ENCODE assay signal across 8 cellular contexts in genomic region chr7:45111298-45112223, GRCh38. TPM values are rescaled to one million over a fixed set of nuclear protein-coding genes. Genes with fewer than 3 reads are reported as not detected.
DNase-seq lines count a peak whose midpoint lies in the region; FAIRE-seq and TF ChIP-seq lines count a peak whose summit lies in the region.

Gene TBRG4, minus strand, starts transcription at chr7:45111697. Its CDS starts 2,460 bp downstream, at chr7:45109237.

- TF ChIP-seq CTCF in GM06990 (IDR thresholded peaks at IDR 0.05; ENCODE audit: insufficient read depth, low read length, poor library complexity, severe bottlenecking), result peak; percentile 34
- no peak for TF ChIP-seq CTCF in HFF-Myc (IDR thresholded peaks at IDR 0.05; ENCODE audit: low read depth, low read length, missing control alignments)
- no peak for TF ChIP-seq CTCF in subcutaneous adipose tissue (IDR thresholded peaks at IDR 0.05; ENCODE audit: low read depth)

- no peaks in the 10 kb centered on the region for H3K27me3 ChIP-seq in GM06990 (replicated peaks; ENCODE audit: control insufficient read depth, insufficient read depth, low read length)
- H3K27me3 ChIP-seq in neuronal stem cell (ENCODE audit: control insufficient read depth in 3 of 3, insufficient read depth in 3 of 3, low read depth in 1 of 3, low read length in 3 of 3), result peaks cover 0 to 4% (median 3%) of the 10 kb centered on the region in 3 experiments

- peak within 1 kb of the TSS; percentile 44 for H2BK5ac ChIP-seq in neuronal stem cell (ENCODE audit: low read length)

- FAIRE-seq in frontal cortex (lab: Jason Lieb, UNC), result no peak

- H2AK5ac ChIP-seq in neuronal stem cell (ENCODE audit: low read depth, low read length), result no peak within 1 kb of the TSS

- peak within 1 kb of the TSS; percentile 88 for H2AFZ ChIP-seq in neuronal stem cell (ENCODE audit: low read length)

- CTCF ChIA-PET in activated naive CD4-positive, alpha-beta T cell treated with anti-CD3 and anti-CD28 coated beads for 36 hours (lab: Charles Lee), result interaction anchor here (0.8 to 1.8 kb wide), 6 partner anchors 8 to 139 kb away, joined by 3 to 6 read pairs (median 4); no protein-coding TSS in a partner anchor

- H3K36me3 ChIP-seq in GM06990 (ENCODE audit: control insufficient read depth, insufficient read depth, low read length), result peaks cover 18% of the 10 kb centered on the region
- peaks cover 20 to 33% of the 10 kb centered on the region in 2 donors for H3K36me3 ChIP-seq in neuronal stem cell (replicated peaks in 1 of 2; ENCODE audit: control insufficient read depth in 2 of 2, insufficient read depth in 2 of 2, low read length in 2 of 2)

- H3K4me2 ChIP-seq in neuronal stem cell (ENCODE audit: insufficient read depth, low read length, poor library complexity, severe bottlenecking), result peak within 1 kb of the TSS; percentile 67

- H3K27ac Mint-ChIP-seq in activated naive CD4-positive, alpha-beta T cell treated with anti-CD3 and anti-CD28 coated beads for 36 hours, result peak within 1 kb of the TSS; percentile 89

- H4K91ac ChIP-seq in neuronal stem cell (ENCODE audit: low read depth, low read length, poor library complexity), result peak within 1 kb of the TSS; percentile 60

- peak within 1 kb of the TSS; percentile 50 for H3K23ac ChIP-seq in neuronal stem cell (ENCODE audit: low read depth, low read length, poor library complexity)

- H2BK12ac ChIP-seq in neuronal stem cell (ENCODE audit: low read length), result no peak within 1 kb of the TSS

- WGBS in neuronal stem cell (ENCODE audit: extremely low coverage in 2 of 2, insufficient read length in 2 of 2, insufficient replicate concordance in 1 of 2), 2 donors, result no CpG with 5 or more reads among the region's 64 CpGs

- H3K4ac ChIP-seq in neuronal stem cell (ENCODE audit: low read length), result no peak within 1 kb of the TSS

- H3K4me1 Mint-ChIP-seq in activated naive CD4-positive, alpha-beta T cell treated with anti-CD3 and anti-CD28 coated beads for 36 hours (ENCODE audit: low read depth), result peaks cover 40% of the 10 kb centered on the region

- no peak within 1 kb of the TSS for H2BK120ac ChIP-seq in neuronal stem cell (ENCODE audit: low read depth, low read length)

- no peaks in the 10 kb centered on the region for H3K9me3 Mint-ChIP-seq in activated naive CD4-positive, alpha-beta T cell treated with anti-CD3 and anti-CD28 coated beads for 36 hours

- no peak within 1 kb of the TSS for H4K8ac ChIP-seq in neuronal stem cell (ENCODE audit: low read depth, low read length)

- intact Hi-C loops in activated naive CD4-positive, alpha-beta T cell treated with anti-CD3 and anti-CD28 coated beads for 36 hours (cut with micrococcal nuclease), result loop anchor here (1.0 to 2.0 kb wide), 10 partner anchors 25 to 529 kb away; partner anchors contain the start of genes H2AZ2, OGDH, PPIA and PURB

- peak within 1 kb of the TSS; percentile 99 for H3K27ac ChIP-seq in neuronal stem cell (replicated peaks; ENCODE audit: low read length)

- H3K4me3 ChIP-seq in GM06990 (replicated peaks; ENCODE audit: low read depth, low read length), result peak within 1 kb of the TSS; percentile 98
- peak within 1 kb of the TSS; percentile 90 for H3K4me3 ChIP-seq in HFF-Myc (replicated peaks; ENCODE audit: low read depth, low read length)
- H3K4me3 ChIP-seq in neuronal stem cell (ENCODE audit: low read length in 2 of 2), result peak within 1 kb of the TSS; percentile 91 to 97

- no peaks in the 10 kb centered on the region for H3K9me3 ChIP-seq in neuronal stem cell (replicated peaks in 1 of 2; ENCODE audit: control insufficient read depth in 2 of 2, insufficient read depth in 1 of 2, low read depth in 1 of 2, low read length in 2 of 2)

- peaks cover 0 to 2% of the 10 kb centered on the region in 2 donors for H3K4me1 ChIP-seq in neuronal stem cell (ENCODE audit: control insufficient read depth in 2 of 2, insufficient read depth in 1 of 2, low read depth in 1 of 2, low read length in 2 of 2)

- peak within 1 kb of the TSS; percentile 85 for H3K4me3 Mint-ChIP-seq in activated naive CD4-positive, alpha-beta T cell treated with anti-CD3 and anti-CD28 coated beads for 36 hours

- no peak within 1 kb of the TSS for H2BK15ac ChIP-seq in neuronal stem cell (ENCODE audit: low read length)

- peak within 1 kb of the TSS; percentile 90 for H3K9ac ChIP-seq in neuronal stem cell (ENCODE audit: low read depth, low read length, poor library complexity)

- no peaks in the 10 kb centered on the region for H3K27me3 Mint-ChIP-seq in activated naive CD4-positive, alpha-beta T cell treated with anti-CD3 and anti-CD28 coated beads for 36 hours (ENCODE audit: low read depth)

- peak within 1 kb of the TSS; percentile 86 for H3K14ac ChIP-seq in neuronal stem cell (ENCODE audit: low read length)

- peaks cover 3% of the 10 kb centered on the region for H3K79me1 ChIP-seq in neuronal stem cell (ENCODE audit: low read depth, low read length)

- DNase-seq in GM06990 (ENCODE audit: extremely low read depth, insufficient read length) (peak; percentile 97), HFF-Myc (ENCODE audit: extremely low read depth, low read depth) (peak; percentile 78), MV-4-11 (lab: John Stamatoyannopoulos, UW) (peak; percentile 91), SK-MEL-5 (ENCODE audit: low read depth, low spot score) (peak; percentile 98), frontal cortex (ENCODE audit: low spot score in 2 of 2) (peak; percentile 84 to 89), neuronal stem cell (ENCODE audit: low spot score) (peak; percentile 93)
- peak; percentile 96 for DNase-seq in activated naive CD4-positive, alpha-beta T cell treated with anti-CD3 and anti-CD28 coated beads for 36 hours

- peak within 1 kb of the TSS; percentile 98 for H3K18ac ChIP-seq in neuronal stem cell (ENCODE audit: low read length)

- peaks cover 36% of the 10 kb centered on the region for H3K36me3 Mint-ChIP-seq in activated naive CD4-positive, alpha-beta T cell treated with anti-CD3 and anti-CD28 coated beads for 36 hours (ENCODE audit: low read depth)

- in situ Hi-C loops in SK-MEL-5 (cut with HindIII; ENCODE audit: low pct_unique_long_range_greater_than_20kb, low sequenced_read_pairs), result no loop called here

RNA-seq across cellular contexts. Expression of gene TBRG4, which starts in this region (rescaled TPM):
- 277 and 292 TPM in 2 replicates for total RNA-seq in SK-MEL-5 (2014; rRNA removed; shearing (Covaris generic))
- polyA plus RNA-seq in SK-MEL-5 (2015; cell fraction: cytosol; rRNA removed), result 276 and 288 TPM in 2 replicates
- polyA plus RNA-seq in SK-MEL-5 (2015; cell fraction: nucleus; rRNA removed), result 1,063 and 1,121 TPM in 2 replicates
- total RNA-seq in activated naive CD4-positive, alpha-beta T cell treated with anti-CD3 and anti-CD28 coated beads for 36 hours, result 100 to 1,000 TPM; 127 to 136 TPM
- total RNA-seq in frontal cortex (60.7 TPM), subcutaneous adipose tissue (10 to 100 TPM; 33.1 to 47.5 (median 37.7) TPM)
- 46.9 TPM for polyA plus RNA-seq in neuronal stem cell (2013, experiment 1 of 2)
- polyA plus RNA-seq in neuronal stem cell (2013, experiment 2 of 2), result 46.7 TPM

Comparison
In these comparisons a context has a peak if more than half of its experiments do, and no peak if none do; other contexts are left out.
1. Peak in every context shown above with its lines: DNase-seq, H3K4me3 ChIP-seq and H3K27ac ChIP-seq.